23 cellular contexts compared by ENCODE assay signal in genomic region chr6:35354361-35355135, GRCh38. TPM values are rescaled to one million over a fixed set of nuclear protein-coding genes. Genes with fewer than 3 reads are reported as not detected.
A peak's percentile ranks its signal among the peaks of the same experiment; 100 is the strongest.
DNase-seq lines count a peak whose midpoint lies in the region; ATAC-seq and TF ChIP-seq lines count a peak whose summit lies in the region.
"Had no signal": no experiment of that assay in that cellular context is flagged by ENCODE, and none has a peak within 500 bp of the region (broad histone marks: within the 10 kb centered on the region; RNA-seq: fewer than 3 reads in every experiment).

No MANE protein-coding gene starts in this region.

- no peak overlapping the region for H3K9ac ChIP-seq in H9 (ENCODE audit: extremely low read depth, insufficient read length, low read length)
- no peak overlapping the region for H3K9ac ChIP-seq in adipocyte (ENCODE audit: low read length)
- H3K9ac ChIP-seq: parathyroid adenoma had no signal

- H2BK20ac ChIP-seq in H9 (ENCODE audit: low read depth, low read length, poor library complexity, severe bottlenecking): no peak overlapping the region

- in situ Hi-C loops in gastrocnemius medialis (cut with MboI; ENCODE audit: low sequenced_read_pairs in 4 of 4): no loop called here

- H2BK15ac ChIP-seq in H9 (ENCODE audit: low read depth, low read length): no peak overlapping the region

- H3K79me1 ChIP-seq in H9 (ENCODE audit: insufficient read depth, low read depth, low read length, poor library complexity, severe bottlenecking): no peaks in the 10 kb centered on the region

- H3K4me3 ChIP-seq in adipocyte (ENCODE audit: low read length): no peak overlapping the region
- H3K4me3 ChIP-seq in hepatocyte: no peak overlapping the region
- no peak overlapping the region for H3K4me3 ChIP-seq in gastrocnemius medialis
- H3K4me3 ChIP-seq: ascending aorta, right lobe of liver, uterus had no signal

- DNase-seq in H9: no peak
- peak; percentile 46 for DNase-seq in adipocyte (ENCODE audit: low read depth)
- DNase-seq in hepatocyte (ENCODE audit: low spot score): no peak
- peak; percentile 33 to 37 for DNase-seq in gastrocnemius medialis
- DNase-seq in GM03348 (ENCODE audit: low spot score): no peak
- no peak for DNase-seq in SKM-1 (lab: John Stamatoyannopoulos, UW; ENCODE audit: unreplicated experiment)
- DNase-seq in NAMALWA (ENCODE audit: low spot score): no peak
- DNase-seq: activated CD4-positive, alpha-beta memory T cell treated with anti-CD3 and anti-CD28 coated beads, Interleukin-2, amount 10 ng/mL, durations not matched to agents 7 days and 5 days; activated CD4-positive, CD25-positive, alpha-beta regulatory T cell; activated gamma-delta T cell treated with Interleukin-2 at 50 U/mL for 16 hours; DMS53; effector CD8-positive, alpha-beta T cell; GF-D8; Karpas-422; naive thymus-derived CD8-positive, alpha-beta T cell; NCI-H2029 treated with DMSO at 0.1 percent for 48 hours; OCI-M1; substantia nigra; T-helper 9 cell; uterus had no signal

- H2BK12ac ChIP-seq in H9 (ENCODE audit: insufficient read length, low read depth, low read length): no peak overlapping the region

- peaks cover 2 to 6% of the 10 kb centered on the region in 2 experiments for H3K4me1 Mint-ChIP-seq in H9

- no peak overlapping the region for H3K4ac ChIP-seq in H9 (ENCODE audit: low read depth, low read length)

- no CpG with 5 or more reads among the region's 13 CpGs for WGBS in H9 (ENCODE audit: extremely low coverage, insufficient read length, low lambda C conversion rate)
- WGBS in hepatocyte (ENCODE audit: low lambda C conversion rate, missing lambda C conversion rate): 95% methylated on average over 13 of the region's 13 CpGs

- H2AFZ ChIP-seq in H9 (ENCODE audit: low read length) (no peak overlapping the region), hepatocyte (no peak overlapping the region)
- H2AFZ ChIP-seq: parathyroid adenoma had no signal

- H3K27me3 ChIP-seq in H9 (ENCODE audit: insufficient read depth, low read length) (no peaks in the 10 kb centered on the region), adipocyte (replicated peaks; ENCODE audit: control insufficient read depth, insufficient read depth, low read length) (no peaks in the 10 kb centered on the region), hepatocyte (no peaks in the 10 kb centered on the region), gastrocnemius medialis (no peaks in the 10 kb centered on the region)
- H3K27me3 ChIP-seq: ascending aorta, right lobe of liver, uterus had no signal

- no peak overlapping the region for H2BK5ac ChIP-seq in H9 (ENCODE audit: insufficient read length, low read length)

- no peak overlapping the region for H2AK5ac ChIP-seq in H9 (ENCODE audit: insufficient read length, low read length)

- no peak overlapping the region for H3K18ac ChIP-seq in H9 (ENCODE audit: insufficient read length, low read depth, low read length)

- no peak overlapping the region for H4K91ac ChIP-seq in H9 (ENCODE audit: insufficient read length, low read depth, low read length)

- peaks cover 28 to 58% (median 53%) of the 10 kb centered on the region in 3 experiments for H3K36me3 Mint-ChIP-seq in H9 (ENCODE audit: insufficient read depth in 1 of 3, low read depth in 3 of 3)

- no peak for TF ChIP-seq POLR2A in gastrocnemius medialis (IDR thresholded peaks at IDR 0.05)

- no peaks in the 10 kb centered on the region for H3K9me3 Mint-ChIP-seq in H9
- H3K9me3 Mint-ChIP-seq: activated CD4-positive, alpha-beta memory T cell treated with anti-CD3 and anti-CD28 coated beads, Interleukin-2, amount 10 ng/mL, durations not matched to agents 7 days and 5 days; naive thymus-derived CD8-positive, alpha-beta T cell had no signal

- TF ChIP-seq CTCF in H9 (conservative IDR thresholded peaks at IDR 0.05): no peak
- no peak for TF ChIP-seq CTCF in hepatocyte (IDR thresholded peaks at IDR 0.05; ENCODE audit: poor library complexity)
- no peak for TF ChIP-seq CTCF in gastrocnemius medialis (IDR thresholded peaks at IDR 0.05 in 4 of 5, conservative IDR thresholded peaks at IDR 0.05 in 1 of 5)

- H3K4me3 Mint-ChIP-seq in H9: no peak overlapping the region
- H3K4me3 Mint-ChIP-seq: activated CD4-positive, alpha-beta memory T cell treated with anti-CD3 and anti-CD28 coated beads, Interleukin-2, amount 10 ng/mL, durations not matched to agents 7 days and 5 days; naive thymus-derived CD8-positive, alpha-beta T cell had no signal

- H4K5ac ChIP-seq in H9 (ENCODE audit: insufficient read length, low read depth, low read length): no peak overlapping the region

- peak; percentile 82 to 93 for ATAC-seq in gastrocnemius medialis
- ATAC-seq: naive thymus-derived CD8-positive, alpha-beta T cell; right lobe of liver had no signal

- no peak overlapping the region for H3T11ph ChIP-seq in H9 (ENCODE audit: low read length)

- H3K27ac Mint-ChIP-seq in H9: peak overlapping the region in 2 of 3 experiments; percentile 14 to 53; a peak in 2 of 7 replicates
- H3K27ac Mint-ChIP-seq: activated CD4-positive, alpha-beta memory T cell treated with anti-CD3 and anti-CD28 coated beads, Interleukin-2, amount 10 ng/mL, durations not matched to agents 7 days and 5 days had no signal

- H3K79me2 ChIP-seq in H9 (ENCODE audit: insufficient read depth, low read length) (no peaks in the 10 kb centered on the region), hepatocyte (peaks cover 23% of the 10 kb centered on the region)

- no peaks in the 10 kb centered on the region for H3K23me2 ChIP-seq in H9 (ENCODE audit: insufficient read length, low read depth, low read length, poor library complexity, severe bottlenecking)

- H3K4me1 ChIP-seq in H9 (ENCODE audit: insufficient read depth, low read length) (no peaks in the 10 kb centered on the region), adipocyte (ENCODE audit: control insufficient read depth, insufficient read depth, low read length) (peaks cover 7% of the 10 kb centered on the region), hepatocyte (ENCODE audit: insufficient read depth) (peaks cover 4% of the 10 kb centered on the region), gastrocnemius medialis (peaks cover 48% of the 10 kb centered on the region in 2 donors)
- H3K4me1 ChIP-seq: uterus had no signal

- no peak overlapping the region for H4K8ac ChIP-seq in H9 (replicated peaks; ENCODE audit: insufficient read length, low read depth, low read length)

- H3K4me2 ChIP-seq in H9 (ENCODE audit: insufficient read depth, insufficient read length, low read length) (no peak overlapping the region), hepatocyte (no peak overlapping the region)

- H3K27ac ChIP-seq in H9 (ENCODE audit: insufficient read length, low read depth, low read length) (no peak overlapping the region), hepatocyte (peak overlapping the region; percentile 20), gastrocnemius medialis (peak overlapping the region; percentile 61 to 91 (median 78))
- H3K27ac ChIP-seq: ascending aorta, parathyroid adenoma, right lobe of liver, uterus had no signal

- H3K14ac ChIP-seq in H9 (ENCODE audit: insufficient read depth, low read length): no peak overlapping the region

- H4K20me1 ChIP-seq in H9 (ENCODE audit: control insufficient read depth, insufficient read depth, insufficient read length) (no peaks in the 10 kb centered on the region), hepatocyte (ENCODE audit: insufficient read depth, poor library complexity, severe bottlenecking) (no peaks in the 10 kb centered on the region)

- intact Hi-C loops in gastrocnemius medialis (cut with DNase I; ENCODE audit: low total_unique reads): no loop called here

- no peak overlapping the region for H2BK120ac ChIP-seq in H9 (ENCODE audit: low read depth, low read length, poor library complexity, severe bottlenecking)

- H3K9me3 ChIP-seq in H9 (ENCODE audit: control insufficient read depth, low read depth, low read length) (no peaks in the 10 kb centered on the region), adipocyte (ENCODE audit: control insufficient read depth, low read length) (no peaks in the 10 kb centered on the region), hepatocyte (ENCODE audit: low read depth) (no peaks in the 10 kb centered on the region), gastrocnemius medialis (no peaks in the 10 kb centered on the region)
- H3K9me3 ChIP-seq: ascending aorta, right lobe of liver, uterus had no signal

- peaks cover 43% of the 10 kb centered on the region for H3K36me3 ChIP-seq in adipocyte (ENCODE audit: control insufficient read depth, insufficient read depth, low read length, severe bottlenecking)
- H3K36me3 ChIP-seq in hepatocyte (replicated peaks; ENCODE audit: insufficient read depth, low read depth): no peaks in the 10 kb centered on the region
- H3K36me3 ChIP-seq in gastrocnemius medialis: peaks cover 0 to 16% of the 10 kb centered on the region in 2 donors
- H3K36me3 ChIP-seq: uterus had no signal

- H3K56ac ChIP-seq in H9 (ENCODE audit: insufficient read length, low read depth, low read length): no peak overlapping the region

- H3K9me2 ChIP-seq in hepatocyte (replicated peaks; ENCODE audit: insufficient read depth): no peaks in the 10 kb centered on the region

- H3K23ac ChIP-seq in H9 (ENCODE audit: insufficient read length, low read depth, low read length): no peak overlapping the region

- no peaks in the 10 kb centered on the region for H3K27me3 Mint-ChIP-seq in H9 (ENCODE audit: low read depth)
- H3K27me3 Mint-ChIP-seq: activated CD4-positive, alpha-beta memory T cell treated with anti-CD3 and anti-CD28 coated beads, Interleukin-2, amount 10 ng/mL, durations not matched to agents 7 days and 5 days; naive thymus-derived CD8-positive, alpha-beta T cell had no signal

RNA-seq across cellular contexts. Expression of gene PPARD, which starts 12.2 kb away (rescaled TPM):
- 11.7 and 13.9 TPM in 2 replicates for total RNA-seq in H9 (2021)
- 7.6 and 9.1 TPM in 2 replicates for total RNA-seq in hepatocyte
- 17.4 and 20.4 TPM in 2 replicates for polyA plus RNA-seq in hepatocyte
- 10 to 100 TPM in 3 of 4 donors, 1 to 10 TPM in 1; 6.3 to 16.7 (median 12.0) TPM for total RNA-seq in gastrocnemius medialis

RNA-seq across cellular contexts. Expression of gene DEF6, which starts 56.9 kb away (rescaled TPM):
- total RNA-seq in H9 (2021): 5.4 and 5.6 TPM in 2 replicates
- 2.2 and 3.7 TPM in 2 replicates for total RNA-seq in hepatocyte
- polyA plus RNA-seq in hepatocyte: 3.7 and 3.8 TPM in 2 replicates
- total RNA-seq in gastrocnemius medialis: 1 to 10 TPM in 1 of 4 donors, under 1 TPM in 3; 0.15 to 2.9 (median 0.68) TPM

Comparison
In these comparisons a context has a peak if more than half of its experiments do, and no peak if none do; other contexts are left out.
1. DNase-seq: peak in adipocyte (single experiment) and gastrocnemius medialis (2 of 2); none in H9 (single experiment), hepatocyte (single experiment), GM03348 (single experiment), SKM-1 (single experiment) and NAMALWA (single experiment).